13 cellular contexts compared by ENCODE assay signal in the genomic region with DNA sequence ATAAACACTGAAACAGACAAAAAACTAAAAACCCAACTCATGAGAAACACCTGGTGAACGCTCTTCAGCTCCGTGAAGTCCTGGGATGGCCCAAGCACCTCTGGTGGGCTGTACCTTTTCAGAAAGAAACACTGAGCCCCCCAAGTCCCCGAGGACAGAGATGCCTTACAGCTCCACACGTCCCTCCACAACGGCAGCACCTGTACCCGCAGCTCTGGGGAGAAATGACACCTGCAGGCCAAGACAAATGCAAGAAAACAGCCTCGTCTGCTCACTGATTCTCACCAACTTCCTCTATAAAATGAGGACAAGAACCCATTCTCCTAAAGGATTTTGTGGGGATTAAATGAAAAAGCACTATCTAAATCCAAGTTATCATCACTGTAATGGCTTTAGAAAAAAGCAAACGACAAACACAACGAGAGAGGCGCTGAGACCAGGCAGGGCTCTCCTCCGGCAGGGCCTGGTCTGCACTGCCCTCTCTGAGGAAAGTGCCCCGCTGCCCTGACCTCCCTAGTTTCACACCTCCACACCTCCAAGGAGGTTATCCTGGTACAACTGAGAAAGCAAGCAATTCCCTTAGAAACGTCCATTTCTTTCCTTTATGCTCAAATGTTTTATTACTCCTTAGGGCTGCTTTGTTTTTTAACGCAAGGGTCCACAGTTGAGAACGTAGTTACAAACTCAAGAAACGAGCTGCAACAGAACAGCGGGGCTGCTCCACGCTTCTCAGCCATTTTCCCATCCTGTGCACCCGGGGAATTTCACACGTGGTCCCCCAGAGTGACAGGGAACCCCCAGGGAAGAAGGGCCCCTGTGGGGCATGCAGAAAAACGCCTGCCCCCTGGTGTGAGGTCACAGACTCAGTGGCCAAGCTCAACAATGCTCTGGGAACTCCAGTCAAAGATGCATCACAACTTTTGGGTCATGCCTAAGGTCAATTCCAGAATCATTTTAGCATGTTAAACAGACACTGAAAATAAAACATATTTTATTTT.
DNase-seq lines count a peak whose midpoint lies in the region; ATAC-seq, FAIRE-seq and TF ChIP-seq lines count a peak whose summit lies in the region.
"Had no signal": no experiment of that assay in that cellular context is flagged by ENCODE, and none has a peak within 500 bp of the region (broad histone marks: within the 10 kb centered on the region; RNA-seq: fewer than 3 reads in every experiment).

No MANE protein-coding gene starts in this region.

- H3K9me3 Mint-ChIP-seq in activated naive CD4-positive, alpha-beta T cell treated with anti-CD3 and anti-CD28 coated beads, Interleukin-2, amount 50 U/mL, for 72 hours, result no peaks in the 10 kb centered on the region

- ATAC-seq in heart left ventricle (no peak), Right ventricle myocardium superior (ENCODE audit: poor library complexity) (no peak), HG03521 (IDR thresholded peaks at IDR 0.05; ENCODE audit: unreplicated experiment) (no peak)
- ATAC-seq in activated naive CD4-positive, alpha-beta T cell treated with anti-CD3 and anti-CD28 coated beads, Interleukin-2, amount 50 U/mL, for 72 hours, result no peak

- TF ChIP-seq EP300 in stomach (IDR thresholded peaks at IDR 0.05), result no peak

- no peak for TF ChIP-seq CTCF in heart left ventricle (IDR thresholded peaks at IDR 0.05)
- no peak for TF ChIP-seq CTCF in kidney (IDR thresholded peaks at IDR 0.05; ENCODE audit: borderline replicate concordance, extremely low read depth, insufficient read depth)
- TF ChIP-seq CTCF in stomach (IDR thresholded peaks at IDR 0.05), result no peak

- H3K36me3 Mint-ChIP-seq in activated naive CD4-positive, alpha-beta T cell treated with anti-CD3 and anti-CD28 coated beads, Interleukin-2, amount 50 U/mL, for 72 hours, result no peaks in the 10 kb centered on the region

- H3K36me3 ChIP-seq in heart left ventricle (no peaks in the 10 kb centered on the region), kidney (ENCODE audit: control insufficient read depth in 1 of 2, insufficient read depth in 2 of 2, low read length in 2 of 2) (no peaks in the 10 kb centered on the region), stomach (peaks cover 0 to 7% (median 0%) of the 10 kb centered on the region in 4 donors)
- H3K36me3 ChIP-seq: SJCRH30 had no signal

- no peak overlapping the region for H3K4me3 ChIP-seq in heart left ventricle
- H3K4me3 ChIP-seq in kidney (ENCODE audit: low read length in 2 of 2), result no peak overlapping the region
- no peak overlapping the region for H3K4me3 ChIP-seq in stomach
- H3K4me3 ChIP-seq: SJCRH30 had no signal

- H3K27me3 ChIP-seq in heart left ventricle (no peaks in the 10 kb centered on the region), stomach (no peaks in the 10 kb centered on the region)
- H3K27me3 ChIP-seq: SJCRH30 had no signal

- TF ChIP-seq POLR2A in heart left ventricle (IDR thresholded peaks at IDR 0.05), result no peak
- no peak for TF ChIP-seq POLR2A in stomach (IDR thresholded peaks at IDR 0.05)

- intact Hi-C loops in heart left ventricle (cut with DNase I), result loop anchor here (1.0 to 10.0 kb wide), 12 partner anchors 52 to 312 kb away; a partner anchor contains a TSS
- intact Hi-C loops in Right ventricle myocardium superior (cut with DNase I), result loop anchor here (5.0 to 10.0 kb wide), 2 partner anchors 175 to 222 kb away; a partner anchor contains a TSS
- intact Hi-C loops in kidney (cut with DNase I), result loop anchor here (10.0 kb wide), 1 partner anchor 172 kb away; a partner anchor contains a TSS
- intact Hi-C loops in stomach (cut with DNase I; ENCODE audit: low total_unique reads), result no loop called here

- no peak overlapping the region for H3K9ac ChIP-seq in kidney (ENCODE audit: low read length in 2 of 2)

- H3K27ac ChIP-seq in heart left ventricle (peak overlapping the region in 7 of 12 donors; percentile 25 to 86 (median 50)), kidney (ENCODE audit: low read depth in 2 of 2, low read length in 2 of 2) (no peak overlapping the region), stomach (peak overlapping the region in 1 of 5 donors; percentile 25)
- H3K27ac ChIP-seq: SJCRH30 had no signal

- peak overlapping the region; percentile 26 to 94 for H3K27ac Mint-ChIP-seq in activated naive CD4-positive, alpha-beta T cell treated with anti-CD3 and anti-CD28 coated beads, Interleukin-2, amount 50 U/mL, for 72 hours

- FAIRE-seq in kidney (lab: Jason Lieb, UNC), result no peak
- FAIRE-seq: keratinocyte had no signal

- DNase-seq in heart left ventricle, result no peak
- no peak for DNase-seq in Right ventricle myocardium superior
- no peak for DNase-seq in activated naive CD4-positive, alpha-beta T cell treated with anti-CD3 and anti-CD28 coated beads, Interleukin-2, amount 50 U/mL, for 72 hours (ENCODE audit: low spot score in 2 of 2)
- DNase-seq in kidney, result peak; percentile 35
- DNase-seq in NCI-H1417 (lab: John Stamatoyannopoulos, UW), result no peak
- DNase-seq in C1 segment of cervical spinal cord (lab: John Stamatoyannopoulos, UW), result no peak
- DNase-seq in stomach, result no peak
- DNase-seq: activated CD4-positive, alpha-beta T cell treated with anti-CD3 and anti-CD28 coated beads, Interleukin-2, amount 50 U/mL, for 4 hours; NCI-H510A; SJCRH30; stimulated activated CD4-positive, alpha-beta T cell treated with anti-CD3 and anti-CD28 coated beads, Interleukin-2, amount 100 ng/mL, for 48 hours had no signal

- no peaks in the 10 kb centered on the region for H3K9me3 ChIP-seq in heart left ventricle
- H3K9me3 ChIP-seq in kidney (ENCODE audit: control insufficient read depth in 1 of 2, low read length in 2 of 2), result no peaks in the 10 kb centered on the region
- no peaks in the 10 kb centered on the region for H3K9me3 ChIP-seq in stomach
- H3K9me3 ChIP-seq: SJCRH30 had no signal

- peaks cover 18 to 87% (median 68%) of the 10 kb centered on the region in 12 donors for H3K4me1 ChIP-seq in heart left ventricle
- H3K4me1 ChIP-seq in kidney (ENCODE audit: control insufficient read depth in 1 of 2, insufficient read depth in 1 of 2, low read depth in 1 of 2, low read length in 2 of 2), result peaks cover 23 to 24% of the 10 kb centered on the region in 2 donors
- peaks cover 41 to 92% (median 59%) of the 10 kb centered on the region in 4 donors for H3K4me1 ChIP-seq in stomach

- 59 to 64% (median 60%) methylated on average over 21 of the region's 21 CpGs for WGBS in heart left ventricle, 4 donors
- 50 to 60% (median 56%) methylated on average over 21 of the region's 21 CpGs for WGBS in stomach, 5 donors

Comparison
In these comparisons a context has a peak if more than half of its experiments do, and no peak if none do; other contexts are left out.
1. H3K27ac ChIP-seq: peak in heart left ventricle (7 of 12); none in kidney (0 of 2).